ENCODE assay signal across 17 cellular contexts in genomic region chr21:31546402-31547155, GRCh38.
DNase-seq lines count a peak whose midpoint lies in the region; TF ChIP-seq lines count a peak whose summit lies in the region.
"Had no signal": no experiment of that assay in that cellular context is flagged by ENCODE, and none has a peak within 500 bp of the region (broad histone marks: within the 10 kb centered on the region; RNA-seq: fewer than 3 reads in every experiment).

No MANE protein-coding gene starts in this region.

- H2AFZ ChIP-seq in neural progenitor cell (replicated peaks) = no peak overlapping the region

- DNase-seq in amniotic epithelial cell (ENCODE audit: low read depth) = peak; percentile 32
- DNase-seq in neural progenitor cell (ENCODE audit: low spot score) = no peak
- DNase-seq in vagina (ENCODE audit: extremely low spot score in 2 of 2) = no peak
- no peak for DNase-seq in immature natural killer cell
- DNase-seq in DMS53 (lab: John Stamatoyannopoulos, UW) = no peak
- DNase-seq: Caco-2, DMS153, HFFc6, IMR-90, Kasumi-1, NCI-H187, NCI-H526 treated with DMSO at 0.1 percent for 48 hours, OCI-M1, SJCRH30 had no signal

- H3K27ac Mint-ChIP-seq in neural progenitor cell (peak overlapping the region; percentile 65), immature natural killer cell (no peak overlapping the region)
- H3K27ac Mint-ChIP-seq: HFFc6 had no signal

- TF ChIP-seq CTCF in neural progenitor cell (IDR thresholded peaks at IDR 0.05) (no peak), vagina (IDR thresholded peaks at IDR 0.05) (no peak)

- H3K79me2 ChIP-seq in neural progenitor cell (ENCODE audit: low read depth) = peaks cover 96% of the 10 kb centered on the region

- peak overlapping the region; percentile 54 for H3K4me2 ChIP-seq in neural progenitor cell

- no peak overlapping the region for H3K4me3 ChIP-seq in HUES48 (ENCODE audit: low read depth, low read length)
- no peak overlapping the region for H3K4me3 ChIP-seq in iPS-20b (ENCODE audit: low read length)
- H3K4me3 ChIP-seq in neural progenitor cell = no peak overlapping the region
- H3K4me3 ChIP-seq in vagina = no peak overlapping the region
- H3K4me3 ChIP-seq: SJCRH30 had no signal

- H3K9ac ChIP-seq in HUES48 (ENCODE audit: low read depth, low read length) (no peak overlapping the region), iPS-20b (ENCODE audit: low read depth, low read length) (peak overlapping the region; percentile 8; the same call in 1 of the 2 replicates), neural progenitor cell (no peak overlapping the region)

- H3K4me3 Mint-ChIP-seq in neural progenitor cell (no peak overlapping the region), immature natural killer cell (no peak overlapping the region)
- H3K4me3 Mint-ChIP-seq: HFFc6 had no signal

- peaks cover 21% of the 10 kb centered on the region for H3K36me3 Mint-ChIP-seq in neural progenitor cell
- H3K36me3 Mint-ChIP-seq in immature natural killer cell = no peaks in the 10 kb centered on the region

- H3K9me3 Mint-ChIP-seq in neural progenitor cell (peaks cover 7% of the 10 kb centered on the region), immature natural killer cell (no peaks in the 10 kb centered on the region)

- H3K27me3 ChIP-seq in HUES48 (ENCODE audit: control insufficient read depth, insufficient read depth, low read length) (no peaks in the 10 kb centered on the region), iPS-20b (ENCODE audit: insufficient read depth, low read length) (no peaks in the 10 kb centered on the region), neural progenitor cell (no peaks in the 10 kb centered on the region), vagina (no peaks in the 10 kb centered on the region)
- H3K27me3 ChIP-seq: SJCRH30 had no signal

- H3K9me3 ChIP-seq in HUES48 (ENCODE audit: control insufficient read depth, insufficient read depth, low read length) (no peaks in the 10 kb centered on the region), iPS-20b (ENCODE audit: insufficient read depth, low read depth, low read length) (no peaks in the 10 kb centered on the region), neural progenitor cell (ENCODE audit: low read depth) (no peaks in the 10 kb centered on the region), vagina (no peaks in the 10 kb centered on the region)
- H3K9me3 ChIP-seq: Caco-2, SJCRH30 had no signal

- H3K4me1 ChIP-seq in HUES48 (ENCODE audit: control insufficient read depth, insufficient read depth, low read length) (peaks cover 16% of the 10 kb centered on the region), iPS-20b (ENCODE audit: insufficient read depth, low read length) (peaks cover 20% of the 10 kb centered on the region), neural progenitor cell (peaks cover 24% of the 10 kb centered on the region), vagina (no peaks in the 10 kb centered on the region)
- H3K4me1 ChIP-seq: Caco-2, SJCRH30 had no signal

- intact Hi-C loops in vagina (cut with DNase I) = no loop called here

- H3K36me3 ChIP-seq in HUES48 (ENCODE audit: control insufficient read depth, insufficient read depth, low read length) (no peaks in the 10 kb centered on the region), iPS-20b (ENCODE audit: insufficient read depth, low read depth, low read length) (no peaks in the 10 kb centered on the region), neural progenitor cell (no peaks in the 10 kb centered on the region), vagina (no peaks in the 10 kb centered on the region)
- H3K36me3 ChIP-seq: SJCRH30 had no signal

- TF ChIP-seq POLR2A in vagina (IDR thresholded peaks at IDR 0.05) = no peak

- H3K27ac ChIP-seq in HUES48 (ENCODE audit: low read depth, low read length) = peak overlapping the region; percentile 35
- no peak overlapping the region for H3K27ac ChIP-seq in iPS-20b (ENCODE audit: low read length)
- no peak overlapping the region for H3K27ac ChIP-seq in neural progenitor cell
- H3K27ac ChIP-seq in vagina = no peak overlapping the region
- H3K27ac ChIP-seq: RWPE1, SJCRH30 had no signal

- H4K20me1 ChIP-seq in neural progenitor cell (ENCODE audit: low read depth) = peaks cover 53% of the 10 kb centered on the region

- peaks cover 3% of the 10 kb centered on the region for H3K27me3 Mint-ChIP-seq in neural progenitor cell (ENCODE audit: insufficient read depth, low read depth)
- peaks cover 0 to 2% (median 0%) of the 10 kb centered on the region in 3 donors for H3K27me3 Mint-ChIP-seq in immature natural killer cell (ENCODE audit: low read depth in 3 of 3)

- peaks cover 17% of the 10 kb centered on the region for H3F3A ChIP-seq in neural progenitor cell (ENCODE audit: low read depth)

- H3K4me1 Mint-ChIP-seq in neural progenitor cell = peaks cover 42% of the 10 kb centered on the region
- H3K4me1 Mint-ChIP-seq in immature natural killer cell = no peaks in the 10 kb centered on the region
